14 cellular contexts compared by ENCODE assay signal in genomic region chr6:128370072-128370471, GRCh38.
DNase-seq lines count a peak whose midpoint lies in the region; ATAC-seq lines count a peak whose summit lies in the region.
"Had no signal": no experiment of that assay in that cellular context is flagged by ENCODE, and none has a peak within 500 bp of the region (broad histone marks: within the 10 kb centered on the region; RNA-seq: fewer than 3 reads in every experiment).

No MANE protein-coding gene starts in this region.

- POLR2A ChIA-PET in naive thymus-derived CD8-positive, alpha-beta T cell (lab: Charles Lee), result interaction anchor here (0.5 kb wide), 1 partner anchor 135 kb away, joined by 4 read pairs; no protein-coding TSS in a partner anchor

- H3K27me3 Mint-ChIP-seq in naive thymus-derived CD8-positive, alpha-beta T cell, result no peaks in the 10 kb centered on the region
- H3K27me3 Mint-ChIP-seq: activated naive CD8-positive, alpha-beta T cell had no signal

- no peaks in the 10 kb centered on the region for H3K36me3 ChIP-seq in adipocyte (ENCODE audit: control insufficient read depth, insufficient read depth, low read length, severe bottlenecking)
- H3K36me3 ChIP-seq: SJCRH30, tibial artery had no signal

- no peaks in the 10 kb centered on the region for H3K9me3 ChIP-seq in adipocyte (ENCODE audit: control insufficient read depth, low read length)
- H3K9me3 ChIP-seq: SJCRH30 had no signal

- no peak overlapping the region for H3K27ac Mint-ChIP-seq in naive thymus-derived CD8-positive, alpha-beta T cell
- H3K27ac Mint-ChIP-seq: activated naive CD8-positive, alpha-beta T cell had no signal

- H3K4me3 Mint-ChIP-seq in naive thymus-derived CD8-positive, alpha-beta T cell, result no peak overlapping the region
- H3K4me3 Mint-ChIP-seq: activated naive CD8-positive, alpha-beta T cell had no signal

- peaks cover 2 to 18% (median 7%) of the 10 kb centered on the region in 4 donors for H3K4me1 Mint-ChIP-seq in naive thymus-derived CD8-positive, alpha-beta T cell

- H3K4me3 ChIP-seq in adipocyte (ENCODE audit: low read length), result no peak overlapping the region
- H3K4me3 ChIP-seq: SJCRH30, tibial artery had no signal

- no peak overlapping the region for H3K9ac ChIP-seq in adipocyte (ENCODE audit: low read length)

- DNase-seq in H4 (ENCODE audit: low spot score) (peak; percentile 12), adipocyte (ENCODE audit: low read depth) (peak; percentile 69), glomerular visceral epithelial cell (ENCODE audit: extremely low spot score) (peak; percentile 9), stromal cell of bone marrow (ENCODE audit: low read depth) (peak; percentile 84)
- DNase-seq in naive thymus-derived CD8-positive, alpha-beta T cell, result no peak
- no peak for DNase-seq in activated effector memory CD4-positive, alpha-beta T cell treated with anti-CD3 and anti-CD28 coated beads, Interleukin-2, amount 50 U/mL, for 16 hours
- DNase-seq: activated CD4-positive, alpha-beta T cell treated with anti-CD3 and anti-CD28 coated beads for 1 hour; GF-D8; NCI-H446; SJCRH30; tibial artery had no signal

- H3K4me1 ChIP-seq in adipocyte (ENCODE audit: control insufficient read depth, insufficient read depth, low read length), result no peaks in the 10 kb centered on the region
- H3K4me1 ChIP-seq: SJCRH30 had no signal

- ATAC-seq in HG02981 (IDR thresholded peaks at IDR 0.05; ENCODE audit: unreplicated experiment), result no peak
- no peak for ATAC-seq in naive thymus-derived CD8-positive, alpha-beta T cell
- ATAC-seq: left lobe of liver had no signal

- H3K9me3 Mint-ChIP-seq in naive thymus-derived CD8-positive, alpha-beta T cell, result peaks cover 0 to 13% (median 2%) of the 10 kb centered on the region in 9 donors

- no peaks in the 10 kb centered on the region for H3K27me3 ChIP-seq in adipocyte (replicated peaks; ENCODE audit: control insufficient read depth, insufficient read depth, low read length)
- H3K27me3 ChIP-seq: SJCRH30, tibial artery had no signal

- H3K36me3 Mint-ChIP-seq in naive thymus-derived CD8-positive, alpha-beta T cell, result peaks cover 0 to 4% (median 1%) of the 10 kb centered on the region in 3 donors

Comparison
In these comparisons a context has a peak if more than half of its experiments do, and no peak if none do; other contexts are left out.
1. DNase-seq: peak in H4 (single experiment), adipocyte (single experiment), glomerular visceral epithelial cell (single experiment) and stromal cell of bone marrow (single experiment); none in naive thymus-derived CD8-positive, alpha-beta T cell (0 of 10) and activated effector memory CD4-positive, alpha-beta T cell treated with anti-CD3 and anti-CD28 coated beads, Interleukin-2, amount 50 U/mL, for 16 hours (single experiment).